Comparison of ENCODE assay signal across 29 cellular contexts in genomic region chr2:14572588-14573089, GRCh38. TPM values are rescaled to one million over a fixed set of nuclear protein-coding genes. Genes with fewer than 3 reads are reported as not detected.
"Had no signal": no experiment of that assay in that cellular context is flagged by ENCODE, and none has a peak within 500 bp of the region (broad histone marks: within the 10 kb centered on the region; RNA-seq: fewer than 3 reads in every experiment).

No MANE protein-coding gene starts in this region.

- H3K36me3 Mint-ChIP-seq: activated naive CD8-positive, alpha-beta T cell; natural killer cell; neural progenitor cell had no signal

- H3K27me3 Mint-ChIP-seq: activated naive CD8-positive, alpha-beta T cell; central memory CD8-positive, alpha-beta T cell; dendritic cell treated with granulocyte-macrophage colony-stimulating factor and Interleukin-4, amounts not matched to agents 40 ng/mL and 50 ng/mL, for 4 days had no signal

- H3K4me3 Mint-ChIP-seq: activated naive CD8-positive, alpha-beta T cell; central memory CD8-positive, alpha-beta T cell; dendritic cell treated with granulocyte-macrophage colony-stimulating factor and Interleukin-4, amounts not matched to agents 40 ng/mL and 50 ng/mL, for 4 days; endodermal cell; natural killer cell; neural progenitor cell; T-helper 1 cell treated with Interleukin-12 subunit alpha and Interleukin-12 subunit beta and Interleukin-4 antibody, amounts not matched to agents 30 μg/mL and 1 μg/mL, for 36 hours had no signal

- H3K9me3 Mint-ChIP-seq: endodermal cell, neural progenitor cell had no signal

- H3K27ac Mint-ChIP-seq: activated naive CD8-positive, alpha-beta T cell; dendritic cell treated with granulocyte-macrophage colony-stimulating factor and Interleukin-4, amounts not matched to agents 40 ng/mL and 50 ng/mL, for 4 days; endodermal cell; natural killer cell; neural progenitor cell; T-helper 1 cell treated with Interleukin-12 subunit alpha and Interleukin-12 subunit beta and Interleukin-4 antibody, amounts not matched to agents 30 μg/mL and 1 μg/mL, for 36 hours had no signal

- FAIRE-seq: bronchial epithelial cell, keratinocyte, TTC549 had no signal

- DNase-seq: activated CD4-positive, alpha-beta T cell treated with anti-CD3 and anti-CD28 coated beads for 48 hours; activated CD4-positive, alpha-beta T cell treated with anti-CD3 and anti-CD28 coated beads, Interleukin-2, amount 50 U/mL, for 48 hours; activated CD8-positive, alpha-beta memory T cell treated with anti-CD3 and anti-CD28 coated beads for 24 hours; activated effector memory CD4-positive, alpha-beta T cell treated with Interleukin-2 at 50 U/mL for 16 hours; activated naive CD4-positive, alpha-beta T cell treated with Interleukin-2 at 50 U/mL for 16 hours; anterior cingulate cortex; endodermal cell; foreskin melanocyte; left colon; lower lobe of right lung; mesenchymal stem cell; natural killer cell; occipital lobe; posterior cingulate gyrus; right cardiac atrium; spleen; stimulated activated naive CD4-positive, alpha-beta T cell; T-helper 9 cell; tibial artery; WERI-Rb-1 had no signal

- H3K4me1 Mint-ChIP-seq: central memory CD8-positive, alpha-beta T cell; endodermal cell; natural killer cell; neural progenitor cell had no signal

- ATAC-seq: activated CD4-positive, CD25-positive, alpha-beta regulatory T cell treated with anti-CD3 and anti-CD28 coated beads, Interleukin-2, amount 50 U/mL, for 24 hours; left colon; lower lobe of right lung; natural killer cell; right cardiac atrium had no signal

RNA-seq across cellular contexts. Expression of gene LRATD1, which starts 59.9 kb away (rescaled TPM):
- total RNA-seq: natural killer cell had no signal
